Comparison of ENCODE assay signal across 9 cellular contexts in genomic region chr20:48723308-48724264, GRCh38.
DNase-seq lines count a peak whose midpoint lies in the region; ATAC-seq and FAIRE-seq lines count a peak whose summit lies in the region.
"Had no signal": no experiment of that assay in that cellular context is flagged by ENCODE, and none has a peak within 500 bp of the region (broad histone marks: within the 10 kb centered on the region; RNA-seq: fewer than 3 reads in every experiment).

No MANE protein-coding gene starts in this region.

- no peaks in the 10 kb centered on the region for H3K9me3 Mint-ChIP-seq in activated naive CD8-positive, alpha-beta T cell (ENCODE audit: low read depth)
- H3K9me3 Mint-ChIP-seq: activated T-helper 2 cell treated with anti-CD3 and anti-CD28 coated beads, Interferon-gamma antibody, Interleukin-2, Interleukin-4, amounts not matched to agents 10 μg/mL and 5 μg/mL and 100 μg/mL, durations not matched to agents 14 hours and 24 hours and 36 hours had no signal

- no peaks in the 10 kb centered on the region for H3K27me3 ChIP-seq in GM23248 (replicated peaks; ENCODE audit: insufficient read depth)
- no peaks in the 10 kb centered on the region for H3K27me3 ChIP-seq in right cardiac atrium (ENCODE audit: control insufficient read depth, insufficient read depth)
- H3K27me3 ChIP-seq in small intestine (ENCODE audit: control insufficient read depth in 2 of 2, insufficient read depth in 2 of 2, low read length in 2 of 2): no peaks in the 10 kb centered on the region

- WGBS in GM23248 (ENCODE audit: low coverage in 1 of 2, low lambda C conversion rate in 2 of 2, missing lambda C conversion rate in 2 of 2), 2 experiments: 44 to 46% methylated on average over 29 of the region's 29 CpGs
- 53% methylated on average over 29 of the region's 29 CpGs for WGBS in right cardiac atrium
- 44 to 56% (median 52%) methylated on average over 29 of the region's 29 CpGs for WGBS in small intestine, 3 donors

- H3F3A ChIP-seq in GM23248 (ENCODE audit: insufficient read depth): peaks cover 6% of the 10 kb centered on the region

- H3K36me3 ChIP-seq in GM23248 (ENCODE audit: low read depth) (no peaks in the 10 kb centered on the region), small intestine (ENCODE audit: control insufficient read depth in 2 of 2, insufficient read depth in 2 of 2, low read length in 2 of 2) (no peaks in the 10 kb centered on the region)

- in situ Hi-C loops in GM23248 (cut with MboI): no loop called here

- no peaks in the 10 kb centered on the region for H3K9me2 ChIP-seq in GM23248 (ENCODE audit: insufficient read depth)

- H3K9me3 ChIP-seq in GM23248 (ENCODE audit: low read depth) (no peaks in the 10 kb centered on the region), right cardiac atrium (ENCODE audit: control insufficient read depth, low read length) (no peaks in the 10 kb centered on the region), small intestine (ENCODE audit: control insufficient read depth, low read depth) (no peaks in the 10 kb centered on the region)

- peaks cover 23% of the 10 kb centered on the region for H3K4me1 ChIP-seq in GM23248 (ENCODE audit: insufficient read depth)
- peaks cover 15% of the 10 kb centered on the region for H3K4me1 ChIP-seq in right cardiac atrium (ENCODE audit: control insufficient read depth, insufficient read depth, low read length)
- no peaks in the 10 kb centered on the region for H3K4me1 ChIP-seq in small intestine (ENCODE audit: control insufficient read depth in 2 of 2, insufficient read depth in 1 of 2, low read depth in 1 of 2, low read length in 1 of 2)

- peaks cover 7% of the 10 kb centered on the region for H3K36me3 Mint-ChIP-seq in activated naive CD8-positive, alpha-beta T cell

- peak overlapping the region; percentile 19 for H3K4me2 ChIP-seq in GM23248 (ENCODE audit: unreplicated experiment)

- H3K4me3 Mint-ChIP-seq in activated naive CD8-positive, alpha-beta T cell: no peak overlapping the region

- H3K27ac ChIP-seq in GM23248 (peak overlapping the region; percentile 6; the same call in 1 of the 2 replicates), right cardiac atrium (ENCODE audit: low read length) (peak overlapping the region; percentile 76), small intestine (ENCODE audit: low read depth in 1 of 2, low read length in 1 of 2) (peak overlapping the region; percentile 9 to 80)

- no peaks in the 10 kb centered on the region for H3K27me3 Mint-ChIP-seq in activated naive CD8-positive, alpha-beta T cell

- H3K4me3 ChIP-seq in GM23248 (no peak overlapping the region), right cardiac atrium (ENCODE audit: low read length) (no peak overlapping the region), small intestine (ENCODE audit: low read depth in 1 of 2, low read length in 2 of 2) (no peak overlapping the region)

- intact Hi-C loops in right cardiac atrium (cut with DNase I): no loop called here

- FAIRE-seq in small intestine (lab: Jason Lieb, UNC): no peak

- peak; percentile 40 to 54 for ATAC-seq in right cardiac atrium
- ATAC-seq in HG02759 (IDR thresholded peaks at IDR 0.05; ENCODE audit: unreplicated experiment): no peak
- ATAC-seq in HG03571 (IDR thresholded peaks at IDR 0.05; ENCODE audit: unreplicated experiment): no peak

- H3K79me2 ChIP-seq in GM23248 (ENCODE audit: insufficient read depth): no peaks in the 10 kb centered on the region

- no peaks in the 10 kb centered on the region for H4K20me1 ChIP-seq in GM23248 (ENCODE audit: insufficient read depth)

- H3K27ac Mint-ChIP-seq in activated naive CD8-positive, alpha-beta T cell: peak overlapping the region; percentile 34
- H3K27ac Mint-ChIP-seq: activated T-helper 2 cell treated with anti-CD3 and anti-CD28 coated beads, Interferon-gamma antibody, Interleukin-2, Interleukin-4, amounts not matched to agents 10 μg/mL and 5 μg/mL and 100 μg/mL, durations not matched to agents 14 hours and 24 hours and 36 hours had no signal

- DNase-seq in GM23248 (peak; percentile 39), right cardiac atrium (peak; percentile 55 to 71 (median 68)), small intestine (no peak), NK-92 (lab: John Stamatoyannopoulos, UW; ENCODE audit: unreplicated experiment) (no peak)
- DNase-seq in activated effector memory CD4-positive, alpha-beta T cell treated with Interleukin-2 at 50 U/mL for 16 hours: no peak

- H2AFZ ChIP-seq in GM23248: 0 out of 2 replicates have a peak overlapping the region, but pooled peaks have one; percentile 19

- no peak overlapping the region for H3K9ac ChIP-seq in GM23248

- H3K4me1 Mint-ChIP-seq in activated naive CD8-positive, alpha-beta T cell (ENCODE audit: low read depth): peaks cover 55% of the 10 kb centered on the region

Comparison
In these comparisons a context has a peak if more than half of its experiments do, and no peak if none do; other contexts are left out.
1. DNase-seq: peak in GM23248 (single experiment) and right cardiac atrium (3 of 3); none in small intestine (single experiment), activated effector memory CD4-positive, alpha-beta T cell treated with Interleukin-2 at 50 U/mL for 16 hours (single experiment) and NK-92 (single experiment).
2. H3K27ac ChIP-seq: peak in every context shown above with its lines; median percentile 76 in right cardiac atrium; 44 in small intestine; 6 in GM23248.
3. ATAC-seq: peak in right cardiac atrium (2 of 2); none in HG02759 (single experiment) and HG03571 (single experiment).